Comparison of ENCODE assay signal across 14 cellular contexts in genomic region chr5:60404171-60404570, GRCh38.
"Had no signal": no experiment of that assay in that cellular context is flagged by ENCODE, and none has a peak within 500 bp of the region (broad histone marks: within the 10 kb centered on the region; RNA-seq: fewer than 3 reads in every experiment).

No MANE protein-coding gene starts in this region.

- H3K4me1 ChIP-seq: lower lobe of right lung, psoas muscle, upper lobe of left lung had no signal

- H3K27me3 Mint-ChIP-seq: activated B cell treated with CpG ODN at 0.5 μM for 24 hours; activated CD4-positive, alpha-beta T cell treated with anti-CD3 and anti-CD28 coated beads, Interleukin-2, amount 10 ng/mL, durations not matched to agents 7 days and 5 days; activated naive CD4-positive, alpha-beta T cell treated with anti-CD3 and anti-CD28 coated beads, Interleukin-2, amount 50 U/mL, for 24 hours; naive thymus-derived CD4-positive, alpha-beta T cell; T-helper 17 cell had no signal

- H3K27me3 ChIP-seq: sigmoid colon, upper lobe of left lung had no signal

- H3K9me3 ChIP-seq: lower lobe of right lung, psoas muscle, sigmoid colon, upper lobe of left lung had no signal

- DNase-seq: activated B cell treated with CpG ODN at 0.5 μM for 24 hours; activated CD4-positive, alpha-beta T cell treated with anti-CD3 and anti-CD28 coated beads, Interleukin-2, amount 10 ng/mL, durations not matched to agents 7 days and 5 days; amniotic stem cell; glutamatergic neuron; immature natural killer cell; lower lobe of right lung; naive thymus-derived CD4-positive, alpha-beta T cell; psoas muscle; sigmoid colon; stimulated activated CD4-positive, alpha-beta T cell treated with anti-CD3 and anti-CD28 coated beads, Interleukin-12 subunit alpha, Interleukin-12 subunit beta, amount 100 ng/mL, for 4 hours; stimulated activated naive CD4-positive, alpha-beta T cell treated with Interleukin-2 at 50 U/mL for 16 hours; T-helper 17 cell; upper lobe of left lung had no signal

- H3K4me3 ChIP-seq: lower lobe of right lung, psoas muscle, sigmoid colon, upper lobe of left lung had no signal

- ATAC-seq: lower lobe of right lung; naive thymus-derived CD4-positive, alpha-beta T cell; psoas muscle; T-helper 17 cell had no signal

- H3K27ac ChIP-seq: lower lobe of right lung, psoas muscle, upper lobe of left lung had no signal

- H3K36me3 ChIP-seq: lower lobe of right lung, sigmoid colon, upper lobe of left lung had no signal

- H3K27ac Mint-ChIP-seq: activated B cell treated with CpG ODN at 0.5 μM for 24 hours; activated CD4-positive, alpha-beta T cell treated with anti-CD3 and anti-CD28 coated beads, Interleukin-2, amount 10 ng/mL, durations not matched to agents 7 days and 5 days; activated naive CD4-positive, alpha-beta T cell treated with anti-CD3 and anti-CD28 coated beads, Interleukin-2, amount 50 U/mL, for 24 hours; immature natural killer cell; naive thymus-derived CD4-positive, alpha-beta T cell; T-helper 17 cell had no signal

- H3K36me3 Mint-ChIP-seq: activated naive CD4-positive, alpha-beta T cell treated with anti-CD3 and anti-CD28 coated beads, Interleukin-2, amount 50 U/mL, for 24 hours had no signal

- H3K4me1 Mint-ChIP-seq: activated CD4-positive, alpha-beta T cell treated with anti-CD3 and anti-CD28 coated beads, Interleukin-2, amount 10 ng/mL, durations not matched to agents 7 days and 5 days; activated naive CD4-positive, alpha-beta T cell treated with anti-CD3 and anti-CD28 coated beads, Interleukin-2, amount 50 U/mL, for 24 hours; immature natural killer cell; naive thymus-derived CD4-positive, alpha-beta T cell; T-helper 17 cell had no signal

- H3K9me3 Mint-ChIP-seq: activated B cell treated with CpG ODN at 0.5 μM for 24 hours; activated CD4-positive, alpha-beta T cell treated with anti-CD3 and anti-CD28 coated beads, Interleukin-2, amount 10 ng/mL, durations not matched to agents 7 days and 5 days; activated naive CD4-positive, alpha-beta T cell treated with anti-CD3 and anti-CD28 coated beads, Interleukin-2, amount 50 U/mL, for 24 hours had no signal

- H3K4me3 Mint-ChIP-seq: activated B cell treated with CpG ODN at 0.5 μM for 24 hours; activated CD4-positive, alpha-beta T cell treated with anti-CD3 and anti-CD28 coated beads, Interleukin-2, amount 10 ng/mL, durations not matched to agents 7 days and 5 days; activated naive CD4-positive, alpha-beta T cell treated with anti-CD3 and anti-CD28 coated beads, Interleukin-2, amount 50 U/mL, for 24 hours; immature natural killer cell; naive thymus-derived CD4-positive, alpha-beta T cell; T-helper 17 cell had no signal
